1 cellular context compared by ENCODE assay signal in the genomic region with DNA sequence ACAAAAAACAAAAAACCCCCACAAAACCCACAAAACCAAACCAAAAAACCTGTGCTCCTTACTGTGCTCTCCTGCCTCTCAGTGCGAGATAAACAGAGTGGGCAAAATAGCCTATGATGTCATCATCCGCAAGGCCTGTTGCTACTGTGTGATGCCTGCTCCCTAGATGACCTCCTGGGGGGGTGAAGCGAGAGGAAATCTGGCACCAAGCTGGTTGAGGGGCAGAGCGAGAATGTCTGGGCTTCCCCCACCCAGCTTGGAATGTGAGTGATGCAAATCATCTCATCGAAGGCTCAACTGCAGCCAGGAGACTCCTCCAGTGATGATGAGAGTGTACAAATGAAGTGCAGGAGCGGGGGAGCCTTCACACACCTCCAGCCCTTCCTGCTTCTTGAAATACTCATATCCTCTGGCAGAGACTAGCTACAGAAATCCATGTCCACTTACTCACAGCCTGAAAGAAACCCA.
TF ChIP-seq lines count a peak whose summit lies in the region.

No MANE protein-coding gene starts in this region.

TF ChIP-seq in GM12878, 131 proteins besides CTCF, POLR2A, EP300 and RAD21 (continued from another document):
- TF ChIP-seq MYC (IDR thresholded peaks at IDR 0.05; ENCODE audit: insufficient read depth, insufficient read length, insufficient replicate concordance, low read length, severe bottlenecking) = no peak
- TF ChIP-seq, protein P1, sequence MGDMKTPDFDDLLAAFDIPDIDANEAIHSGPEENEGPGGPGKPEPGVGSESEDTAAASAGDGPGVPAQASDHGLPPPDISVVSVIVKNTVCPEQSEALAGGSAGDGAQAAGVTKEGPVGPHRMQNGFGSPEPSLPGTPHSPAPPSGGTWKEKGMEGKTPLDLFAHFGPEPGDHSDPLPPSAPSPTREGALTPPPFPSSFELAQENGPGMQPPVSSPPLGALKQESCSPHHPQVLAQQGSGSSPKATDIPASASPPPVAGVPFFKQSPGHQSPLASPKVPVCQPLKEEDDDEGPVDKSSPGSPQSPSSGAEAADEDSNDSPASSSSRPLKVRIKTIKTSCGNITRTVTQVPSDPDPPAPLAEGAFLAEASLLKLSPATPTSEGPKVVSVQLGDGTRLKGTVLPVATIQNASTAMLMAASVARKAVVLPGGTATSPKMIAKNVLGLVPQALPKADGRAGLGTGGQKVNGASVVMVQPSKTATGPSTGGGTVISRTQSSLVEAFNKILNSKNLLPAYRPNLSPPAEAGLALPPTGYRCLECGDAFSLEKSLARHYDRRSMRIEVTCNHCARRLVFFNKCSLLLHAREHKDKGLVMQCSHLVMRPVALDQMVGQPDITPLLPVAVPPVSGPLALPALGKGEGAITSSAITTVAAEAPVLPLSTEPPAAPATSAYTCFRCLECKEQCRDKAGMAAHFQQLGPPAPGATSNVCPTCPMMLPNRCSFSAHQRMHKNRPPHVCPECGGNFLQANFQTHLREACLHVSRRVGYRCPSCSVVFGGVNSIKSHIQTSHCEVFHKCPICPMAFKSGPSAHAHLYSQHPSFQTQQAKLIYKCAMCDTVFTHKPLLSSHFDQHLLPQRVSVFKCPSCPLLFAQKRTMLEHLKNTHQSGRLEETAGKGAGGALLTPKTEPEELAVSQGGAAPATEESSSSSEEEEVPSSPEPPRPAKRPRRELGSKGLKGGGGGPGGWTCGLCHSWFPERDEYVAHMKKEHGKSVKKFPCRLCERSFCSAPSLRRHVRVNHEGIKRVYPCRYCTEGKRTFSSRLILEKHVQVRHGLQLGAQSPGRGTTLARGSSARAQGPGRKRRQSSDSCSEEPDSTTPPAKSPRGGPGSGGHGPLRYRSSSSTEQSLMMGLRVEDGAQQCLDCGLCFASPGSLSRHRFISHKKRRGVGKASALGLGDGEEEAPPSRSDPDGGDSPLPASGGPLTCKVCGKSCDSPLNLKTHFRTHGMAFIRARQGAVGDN (IDR thresholded peaks at IDR 0.05) = no peak
TF ChIP-seq in GM12878: peak in this region for 17.
